ENCODE assay signal across 10 cellular contexts in the genomic region with DNA sequence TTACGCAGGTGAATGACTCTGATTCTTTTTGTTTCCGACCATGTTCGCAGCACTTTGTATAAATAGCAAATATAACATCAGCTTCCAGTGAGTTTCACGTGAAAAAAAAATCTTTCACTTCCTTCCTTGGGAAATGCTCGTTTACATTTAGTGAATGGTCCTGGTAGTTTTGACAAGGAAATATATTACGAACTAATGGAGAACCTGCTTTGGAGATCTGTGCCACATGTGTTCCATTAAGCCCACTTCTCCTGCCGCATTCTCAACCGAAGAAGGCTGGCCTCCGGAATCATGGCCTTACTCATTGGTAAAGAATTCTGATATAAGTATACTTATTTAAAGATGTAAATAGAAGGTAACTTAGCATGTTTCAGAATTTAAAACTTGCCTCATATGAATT. TPM values are rescaled to one million over a fixed set of nuclear protein-coding genes. Genes with fewer than 3 reads are reported as not detected.
DNase-seq lines count a peak whose midpoint lies in the region; ATAC-seq and TF ChIP-seq lines count a peak whose summit lies in the region.
"Had no signal": no experiment of that assay in that cellular context is flagged by ENCODE, and none has a peak within 500 bp of the region (broad histone marks: within the 10 kb centered on the region; RNA-seq: fewer than 3 reads in every experiment).

No MANE protein-coding gene starts in this region.

- intact Hi-C loops in dorsolateral prefrontal cortex (cut with DNase I), result loop anchor here (10.0 kb wide), 2 partner anchors 59 to 349 kb away; partner anchors contain the start of genes JPT2 (in 1 of the 2), RNF151 (in 1 of the 2) and RPS2 (in 1 of the 2)
- intact Hi-C loops in aorta (cut with DNase I), result loop anchor here in 1 of 2 donors (10.0 kb wide), 2 partner anchors 59 to 89 kb away; partner anchors contain the start of genes JPT2 and MAPK8IP3
- intact Hi-C loops in colonic mucosa (cut with DNase I), result loop anchor here (10.0 kb wide), 1 partner anchor 121 kb away; the partner anchor contains the start of gene TELO2

- H3K27me3 Mint-ChIP-seq in CD4-positive, CD25-positive, alpha-beta regulatory T cell, result peaks cover 24% of the 10 kb centered on the region
- peaks cover 23% of the 10 kb centered on the region for H3K27me3 Mint-ChIP-seq in IgD-negative memory B cell
- no peaks in the 10 kb centered on the region for H3K27me3 Mint-ChIP-seq in natural killer cell treated with Interleukin-12 subunit alpha and Interleukin-12 subunit beta and Interleukin-15 and Interleukin-18, amount 100 ng/mL, for 72 hours

- H3K9me3 ChIP-seq in CD4-positive, CD25-positive, alpha-beta regulatory T cell (ENCODE audit: control insufficient read depth in 2 of 2, low read length in 2 of 2), result peaks cover 0 to 8% of the 10 kb centered on the region in 2 experiments
- H3K9me3 ChIP-seq in aorta (ENCODE audit: control insufficient read depth, low read length), result no peaks in the 10 kb centered on the region
- no peaks in the 10 kb centered on the region for H3K9me3 ChIP-seq in colonic mucosa
- H3K9me3 ChIP-seq: ascending aorta had no signal

- H3K4me3 Mint-ChIP-seq in CD4-positive, CD25-positive, alpha-beta regulatory T cell, result peak overlapping the region; percentile 73 to 94 (median 82)
- peak overlapping the region; percentile 67 to 94 (median 73) for H3K4me3 Mint-ChIP-seq in IgD-negative memory B cell
- peak overlapping the region; percentile 72 for H3K4me3 Mint-ChIP-seq in natural killer cell treated with Interleukin-12 subunit alpha and Interleukin-12 subunit beta and Interleukin-15 and Interleukin-18, amount 100 ng/mL, for 72 hours

- H3K9me3 Mint-ChIP-seq in CD4-positive, CD25-positive, alpha-beta regulatory T cell, result peaks cover 0 to 5% (median 3%) of the 10 kb centered on the region in 7 donors
- peaks cover 0 to 3% (median 0%) of the 10 kb centered on the region in 3 donors for H3K9me3 Mint-ChIP-seq in IgD-negative memory B cell
- no peaks in the 10 kb centered on the region for H3K9me3 Mint-ChIP-seq in natural killer cell treated with Interleukin-12 subunit alpha and Interleukin-12 subunit beta and Interleukin-15 and Interleukin-18, amount 100 ng/mL, for 72 hours

- H3K36me3 Mint-ChIP-seq in CD4-positive, CD25-positive, alpha-beta regulatory T cell, result peaks cover 30% of the 10 kb centered on the region
- peaks cover 13% of the 10 kb centered on the region for H3K36me3 Mint-ChIP-seq in IgD-negative memory B cell
- H3K36me3 Mint-ChIP-seq in natural killer cell treated with Interleukin-12 subunit alpha and Interleukin-12 subunit beta and Interleukin-15 and Interleukin-18, amount 100 ng/mL, for 72 hours, result peaks cover 7% of the 10 kb centered on the region

- DNase-seq in CD4-positive, CD25-positive, alpha-beta regulatory T cell, result no peak
- DNase-seq in dorsolateral prefrontal cortex, result no peak
- DNase-seq in natural killer cell treated with Interleukin-12 subunit alpha and Interleukin-12 subunit beta and Interleukin-15 and Interleukin-18, amount 100 ng/mL, for 72 hours (ENCODE audit: low spot score), result no peak
- no peak for DNase-seq in aorta
- no peak for DNase-seq in colonic mucosa
- DNase-seq in DMS153 (lab: John Stamatoyannopoulos, UW), result no peak
- DNase-seq: islet precursor cell had no signal

- H3K27ac Mint-ChIP-seq in CD4-positive, CD25-positive, alpha-beta regulatory T cell, result peak overlapping the region in 2 of 3 donors; percentile 59 to 80
- H3K27ac Mint-ChIP-seq in IgD-negative memory B cell, result peak overlapping the region in 1 of 3 donors; percentile 86
- no peak overlapping the region for H3K27ac Mint-ChIP-seq in natural killer cell treated with Interleukin-12 subunit alpha and Interleukin-12 subunit beta and Interleukin-15 and Interleukin-18, amount 100 ng/mL, for 72 hours

- peak overlapping the region in 1 of 2 donors; percentile 12 for H3K9ac ChIP-seq in colonic mucosa (ENCODE audit: low read depth in 2 of 2, low read length in 2 of 2)

- H3K4me3 ChIP-seq in CD4-positive, CD25-positive, alpha-beta regulatory T cell (ENCODE audit: low read depth, low read length), result no peak overlapping the region
- H3K4me3 ChIP-seq in dorsolateral prefrontal cortex (peak overlapping the region in 34 of 59 donors; percentile 36 to 99 (median 70)), aorta (ENCODE audit: low read length in 2 of 2) (no peak overlapping the region), colonic mucosa (no peak overlapping the region)

- H3K4me1 Mint-ChIP-seq in CD4-positive, CD25-positive, alpha-beta regulatory T cell, result peaks cover 10 to 42% (median 30%) of the 10 kb centered on the region in 4 donors
- H3K4me1 Mint-ChIP-seq in IgD-negative memory B cell, result peaks cover 14 to 33% (median 28%) of the 10 kb centered on the region in 3 donors
- peaks cover 39 to 44% of the 10 kb centered on the region in 2 donors for H3K4me1 Mint-ChIP-seq in natural killer cell treated with Interleukin-12 subunit alpha and Interleukin-12 subunit beta and Interleukin-15 and Interleukin-18, amount 100 ng/mL, for 72 hours (ENCODE audit: low read depth in 2 of 2)

- H3K4me1 ChIP-seq in CD4-positive, CD25-positive, alpha-beta regulatory T cell (ENCODE audit: control insufficient read depth, insufficient read depth, low read length, poor library complexity, severe bottlenecking), result peaks cover 30% of the 10 kb centered on the region
- H3K4me1 ChIP-seq in aorta (ENCODE audit: control insufficient read depth in 1 of 2, insufficient read depth in 2 of 2, low read length in 2 of 2) (peaks cover 2 to 9% of the 10 kb centered on the region in 2 donors), colonic mucosa (peaks cover 6% of the 10 kb centered on the region)

- TF ChIP-seq CTCF in dorsolateral prefrontal cortex (IDR thresholded peaks at IDR 0.05 in 54 of 56, conservative IDR thresholded peaks at IDR 0.05 in 2 of 56; ENCODE audit: low read depth in 1 of 56, partially characterized antibody in 56 of 56) (no peak), colonic mucosa (IDR thresholded peaks at IDR 0.05) (no peak)

- ATAC-seq in CD4-positive, CD25-positive, alpha-beta regulatory T cell (ENCODE audit: low read depth in 2 of 2), result no peak
- ATAC-seq in natural killer cell treated with Interleukin-12 subunit alpha and Interleukin-12 subunit beta and Interleukin-15 and Interleukin-18, amount 100 ng/mL, for 72 hours, result no peak
- ATAC-seq in aorta (ENCODE audit: low FRiP score), result no peak
- ATAC-seq in GM21529 (IDR thresholded peaks at IDR 0.05; ENCODE audit: unreplicated experiment), result no peak

- H3K27me3 ChIP-seq in CD4-positive, CD25-positive, alpha-beta regulatory T cell (ENCODE audit: control insufficient read depth, insufficient read depth, low read length), result no peaks in the 10 kb centered on the region
- no peaks in the 10 kb centered on the region for H3K27me3 ChIP-seq in dorsolateral prefrontal cortex
- H3K27me3 ChIP-seq in aorta (ENCODE audit: control insufficient read depth in 1 of 2, insufficient read depth in 2 of 2, low read length in 1 of 2), result no peaks in the 10 kb centered on the region
- no peaks in the 10 kb centered on the region for H3K27me3 ChIP-seq in colonic mucosa
- H3K27me3 ChIP-seq: ascending aorta had no signal

- H3K27ac ChIP-seq in CD4-positive, CD25-positive, alpha-beta regulatory T cell (ENCODE audit: insufficient read depth, low read length, poor library complexity, severe bottlenecking), result no peak overlapping the region
- H3K27ac ChIP-seq in dorsolateral prefrontal cortex (no peak overlapping the region), aorta (ENCODE audit: low read depth in 1 of 2, low read length in 2 of 2) (no peak overlapping the region), colonic mucosa (no peak overlapping the region)

- 83 to 84% methylated on average over 9 of the region's 9 CpGs for WGBS in aorta, 2 donors

- H3K36me3 ChIP-seq in CD4-positive, CD25-positive, alpha-beta regulatory T cell (ENCODE audit: control insufficient read depth, insufficient read depth, low read length), result peaks cover 37% of the 10 kb centered on the region
- H3K36me3 ChIP-seq in aorta (ENCODE audit: control insufficient read depth in 1 of 2, insufficient read depth in 2 of 2, low read length in 1 of 2), result no peaks in the 10 kb centered on the region
- no peaks in the 10 kb centered on the region for H3K36me3 ChIP-seq in colonic mucosa

RNA-seq across cellular contexts. Expression of gene CRAMP1, which starts 3.6 kb away (rescaled TPM):
- 30.5 TPM for total RNA-seq in CD4-positive, CD25-positive, alpha-beta regulatory T cell
- polyA plus RNA-seq in CD4-positive, CD25-positive, alpha-beta regulatory T cell, result 1 to 10 TPM in 2 of 4 donors, under 1 TPM in 2; 0.49 to 1.6 (median 1.1) TPM
- polyA plus RNA-seq in IgD-negative memory B cell (4.2 TPM), aorta (10 to 100 TPM in 1 of 2 donors, 1 to 10 TPM in 1; 2.3 to 11.5 TPM)
- total RNA-seq in dorsolateral prefrontal cortex (10 to 100 TPM; 19.9 to 44.9 (median 27.3) TPM), aorta (10 to 100 TPM; 17.3 to 24.2 TPM), colonic mucosa (10 to 100 TPM; 13.6 to 17.1 TPM)
- total RNA-seq in natural killer cell treated with Interleukin-12 subunit alpha and Interleukin-12 subunit beta and Interleukin-15 and Interleukin-18, amount 100 ng/mL, for 72 hours, result 10 to 100 TPM; 33.3 to 35.3 TPM

RNA-seq across cellular contexts. Expression of gene IFT140, which starts 3.9 kb away (rescaled TPM):
- 2.5 TPM for total RNA-seq in CD4-positive, CD25-positive, alpha-beta regulatory T cell
- polyA plus RNA-seq in CD4-positive, CD25-positive, alpha-beta regulatory T cell, result 1 to 10 TPM; 1.1 to 2.0 (median 1.5) TPM
- polyA plus RNA-seq in IgD-negative memory B cell (3.1 TPM), aorta (10 to 100 TPM in 1 of 2 donors, 1 to 10 TPM in 1; 4.6 to 15.2 TPM)
- total RNA-seq in dorsolateral prefrontal cortex (10 to 100 TPM; 17.4 to 54.2 (median 33.3) TPM), aorta (10 to 100 TPM; 13.5 to 22.4 TPM), colonic mucosa (10 to 100 TPM; 12.5 to 15.6 TPM)
- 1 to 10 TPM; 5.1 to 7.0 TPM for total RNA-seq in natural killer cell treated with Interleukin-12 subunit alpha and Interleukin-12 subunit beta and Interleukin-15 and Interleukin-18, amount 100 ng/mL, for 72 hours

Comparison
In these comparisons a context has a peak if more than half of its experiments do, and no peak if none do; other contexts are left out.
1. H3K4me3 ChIP-seq: peak in dorsolateral prefrontal cortex (34 of 59); none in CD4-positive, CD25-positive, alpha-beta regulatory T cell (single experiment), aorta (0 of 2) and colonic mucosa (single experiment).
2. H3K27ac Mint-ChIP-seq: peak in CD4-positive, CD25-positive, alpha-beta regulatory T cell (2 of 3); none in natural killer cell treated with Interleukin-12 subunit alpha and Interleukin-12 subunit beta and Interleukin-15 and Interleukin-18, amount 100 ng/mL, for 72 hours (0 of 2).
3. Peak in every context shown above with its lines, with median percentiles within 50 percentile points of each other: H3K4me3 Mint-ChIP-seq.